14 cellular contexts compared by ENCODE assay signal in the genomic region with DNA sequence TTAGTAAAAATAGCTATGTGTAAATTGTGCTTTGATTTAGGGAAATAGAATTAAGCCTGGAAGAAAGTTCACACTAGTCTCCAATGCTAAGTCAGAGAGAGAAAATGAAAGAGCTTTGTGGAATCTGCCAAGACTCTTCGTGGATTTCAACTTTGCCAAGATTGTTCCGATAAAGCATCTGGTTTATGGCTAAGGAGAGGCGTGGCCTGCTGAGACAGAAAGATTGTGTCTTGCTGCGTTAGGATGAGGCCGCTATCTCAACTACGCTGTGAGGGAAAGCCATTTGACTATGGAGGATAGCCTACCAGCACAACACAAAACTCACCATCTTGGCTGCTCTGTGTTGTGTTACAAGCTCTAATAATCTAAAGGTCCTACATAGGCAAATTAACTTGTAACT.
DNase-seq lines count a peak whose midpoint lies in the region; ATAC-seq and TF ChIP-seq lines count a peak whose summit lies in the region.
"Had no signal": no experiment of that assay in that cellular context is flagged by ENCODE, and none has a peak within 500 bp of the region (broad histone marks: within the 10 kb centered on the region; RNA-seq: fewer than 3 reads in every experiment).

No MANE protein-coding gene starts in this region.

- H3K4me2 ChIP-seq in PC-9 = no peak overlapping the region

- no peak for ATAC-seq in GM18498 (IDR thresholded peaks at IDR 0.05; ENCODE audit: unreplicated experiment)
- ATAC-seq: naive thymus-derived CD4-positive, alpha-beta T cell had no signal

- H3K9ac ChIP-seq in adipocyte (ENCODE audit: low read length) = peak overlapping the region; percentile 59

- peak overlapping the region; percentile 63 for H3K4me3 ChIP-seq in adipocyte (ENCODE audit: low read length)
- peak overlapping the region in 1 of 2 donors; percentile 35 for H3K4me3 ChIP-seq in foreskin fibroblast (ENCODE audit: low read depth in 1 of 2, low read length in 2 of 2)
- peak overlapping the region in 1 of 7 experiments; percentile 2 for H3K4me3 ChIP-seq in skin epidermis
- H3K4me3 ChIP-seq in PC-9 = no peak overlapping the region

- POLR2A ChIA-PET in PC-9 (lab: Charles Lee; ENCODE audit: unreplicated experiment) = no interaction called here

- no TSS peak for BruUV-seq in PC-9 (replicated peaks; lab: Mats Ljungman, UMichigan)

- H4K20me1 ChIP-seq in PC-9 (ENCODE audit: insufficient read depth) = no peaks in the 10 kb centered on the region

- intact Hi-C loops in PC-9 (cut with micrococcal nuclease; ENCODE audit: unreplicated experiment) = no loop called here

- H3K79me2 ChIP-seq in PC-9 (ENCODE audit: low read depth) = no peaks in the 10 kb centered on the region

- CTCF ChIA-PET in PC-9 (lab: Charles Lee) = no interaction called here

- H3K27ac ChIP-seq in skin epidermis (peak overlapping the region in 17 of 21 experiments; percentile 10 to 81 (median 60)), PC-9 (no peak overlapping the region)

- H3F3A ChIP-seq in PC-9 (ENCODE audit: insufficient read depth, low read depth) = no peaks in the 10 kb centered on the region

- H3K9me3 ChIP-seq in adipocyte (ENCODE audit: control insufficient read depth, low read length) (peaks cover 4% of the 10 kb centered on the region), PC-9 (ENCODE audit: insufficient read depth, low read depth) (peaks cover 8% of the 10 kb centered on the region)

- peaks cover 29% of the 10 kb centered on the region for H3K4me1 ChIP-seq in adipocyte (ENCODE audit: control insufficient read depth, insufficient read depth, low read length)
- no peaks in the 10 kb centered on the region for H3K4me1 ChIP-seq in PC-9 (replicated peaks; ENCODE audit: insufficient read depth)

- no peaks in the 10 kb centered on the region for H3K9me2 ChIP-seq in PC-9 (ENCODE audit: insufficient read depth)

- TF ChIP-seq CTCF in foreskin fibroblast (IDR thresholded peaks at IDR 0.05; ENCODE audit: low read depth, low read length) (no peak), PC-9 (conservative IDR thresholded peaks at IDR 0.05) (no peak)

- H2AFZ ChIP-seq in PC-9 = no peak overlapping the region

- H3K36me3 ChIP-seq in adipocyte (ENCODE audit: control insufficient read depth, insufficient read depth, low read length, severe bottlenecking) (no peaks in the 10 kb centered on the region), PC-9 (ENCODE audit: low read depth) (no peaks in the 10 kb centered on the region)

- DNase-seq in DMS 273 (lab: John Stamatoyannopoulos, UW; ENCODE audit: unreplicated experiment) (peak; percentile 54), adipocyte (ENCODE audit: low read depth) (peak; percentile 15), foreskin fibroblast (peak; percentile 67 to 83), 8988T (no peak), DMS153 (lab: John Stamatoyannopoulos, UW) (no peak), PC-9 (no peak)
- DNase-seq: activated CD4-positive, alpha-beta T cell treated with anti-CD3 and anti-CD28 coated beads for 48 hours; activated effector memory CD4-positive, alpha-beta T cell treated with anti-CD3 and anti-CD28 coated beads, Interleukin-2, amount 50 U/mL, for 16 hours; CD8-positive, alpha-beta memory T cell; cortex of kidney; naive thymus-derived CD4-positive, alpha-beta T cell; stimulated activated naive CD4-positive, alpha-beta T cell had no signal

- no peaks in the 10 kb centered on the region for H3K27me3 ChIP-seq in adipocyte (replicated peaks; ENCODE audit: control insufficient read depth, insufficient read depth, low read length)
- no peaks in the 10 kb centered on the region for H3K27me3 ChIP-seq in PC-9 (ENCODE audit: insufficient read depth, low read depth)

Comparison
In these comparisons a context has a peak if more than half of its experiments do, and no peak if none do; other contexts are left out.
1. DNase-seq: peak in DMS 273 (single experiment), adipocyte (single experiment) and foreskin fibroblast (2 of 2); none in 8988T (single experiment), DMS153 (single experiment) and PC-9 (0 of 2).